In the genomic region with DNA sequence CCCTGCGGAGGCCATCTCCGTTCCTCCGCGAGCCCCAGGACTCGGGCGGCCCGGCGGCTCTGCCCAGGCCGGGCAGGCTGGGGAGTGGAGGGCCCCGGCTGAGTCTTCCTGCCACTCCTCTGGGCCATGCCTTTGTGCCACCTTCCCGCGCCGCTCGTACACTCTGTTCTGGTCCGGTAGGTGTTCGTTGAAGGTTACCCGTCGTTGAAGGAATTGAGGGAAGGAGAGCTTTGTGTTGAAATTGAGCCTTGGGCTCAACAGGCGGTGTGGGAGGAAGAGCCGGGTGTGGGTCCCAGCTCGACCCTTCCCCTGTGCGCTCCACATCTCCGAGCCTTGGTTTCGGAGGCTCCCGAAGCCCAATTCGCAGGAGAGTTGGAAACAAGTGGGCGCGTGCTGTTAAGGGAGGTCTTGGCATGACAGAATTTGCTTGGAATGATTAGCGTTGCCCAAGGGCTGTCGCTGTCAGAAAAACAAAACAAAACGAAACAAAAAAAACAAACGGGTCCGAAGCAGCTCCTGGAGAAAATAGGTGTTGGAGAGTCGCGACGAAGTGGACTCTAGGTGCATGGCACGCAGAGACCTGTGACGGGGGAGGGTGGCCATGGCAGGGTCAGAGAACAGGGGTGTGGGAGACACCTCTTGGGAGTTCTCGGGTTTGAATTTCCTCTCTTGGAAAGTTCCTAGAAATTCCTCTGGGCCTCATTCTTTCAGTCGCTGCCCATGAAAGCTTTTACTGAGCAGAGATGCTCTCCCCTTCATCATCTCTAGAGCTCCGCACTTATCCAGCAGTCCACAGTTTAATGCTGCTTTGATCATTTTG, we compare ENCODE assay signal across 1 cellular context.
TF ChIP-seq lines count a peak whose summit lies in the region.

No MANE protein-coding gene starts in this region.

TF ChIP-seq in H1, 55 proteins besides CTCF, POLR2A, EP300 and RAD21:
- no peak; the same call in 1 of the 2 replicates for TF ChIP-seq PHF8 (conservative IDR thresholded peaks at IDR 0.05; ENCODE audit: low read depth, low read length)
- TF ChIP-seq NANOG (IDR thresholded peaks at IDR 0.05; ENCODE audit: insufficient read depth, low read depth, low read length, poor library complexity, severe bottlenecking), result no peak
- peak; percentile 9 for TF ChIP-seq KDM4A (IDR thresholded peaks at IDR 0.05; ENCODE audit: low read depth, low read length, severe bottlenecking)
- no peak for TF ChIP-seq POLR2AphosphoS5 (IDR thresholded peaks at IDR 0.05; ENCODE audit: low read depth, low read length)
- no peak for TF ChIP-seq SRF (IDR thresholded peaks at IDR 0.05; ENCODE audit: low read depth, low read length)
- no peak for TF ChIP-seq CHD1 (IDR thresholded peaks at IDR 0.05; ENCODE audit: low read depth, low read length)
- TF ChIP-seq BACH1 (IDR thresholded peaks at IDR 0.05; ENCODE audit: low read length), result no peak
- peak; percentile 51 for TF ChIP-seq SAP30 (IDR thresholded peaks at IDR 0.05; ENCODE audit: insufficient read depth, insufficient replicate concordance, low read length)
- TF ChIP-seq KDM5A (IDR thresholded peaks at IDR 0.05; ENCODE audit: low read length), result peak; percentile 69; the same call in 1 of the 2 replicates
TF ChIP-seq in H1: peak in this region for 3.
